In genomic region chr3:98449606-98450193, GRCh38 we compare ENCODE assay signal across 23 cellular contexts. TPM values are rescaled to one million over a fixed set of nuclear protein-coding genes. Genes with fewer than 3 reads are reported as not detected.
A peak's percentile ranks its signal among the peaks of the same experiment; 100 is the strongest.
DNase-seq lines count a peak whose midpoint lies in the region; ATAC-seq and TF ChIP-seq lines count a peak whose summit lies in the region.
"Had no signal": no experiment of that assay in that cellular context is flagged by ENCODE, and none has a peak within 500 bp of the region (broad histone marks: within the 10 kb centered on the region; RNA-seq: fewer than 3 reads in every experiment).

No MANE protein-coding gene starts in this region.

- H3K4me1 ChIP-seq in testis: no peaks in the 10 kb centered on the region
- H3K4me1 ChIP-seq: tibial nerve had no signal

- no peaks in the 10 kb centered on the region for H3K9me3 ChIP-seq in testis
- H3K9me3 ChIP-seq: tibial nerve had no signal

- DNase-seq in NB4 (ENCODE audit: low read depth) (peak; percentile 1), epithelial cell of prostate (ENCODE audit: low read depth, low spot score) (no peak), NCI-H1436 (lab: John Stamatoyannopoulos, UW) (no peak), dedifferentiated amniotic fluid mesenchymal stem cell (ENCODE audit: extremely low spot score) (no peak), testis (no peak)
- DNase-seq: activated gamma-delta T cell; CD4-positive, alpha-beta memory T cell; GDM1; glutamatergic neuron; HCEC 1CT; NCI-H1417 treated with DMSO at 0.1 percent for 48 hours; NCI-H510A treated with DMSO at 0.1 percent for 48 hours; nucleus accumbens; RPMI8226; small intestine; stimulated activated CD4-positive, alpha-beta T cell treated with anti-CD3 and anti-CD28 coated beads, Interleukin-2, amount 100 ng/mL, for 24 hours had no signal

- no peak for TF ChIP-seq CTCF in NB4 (IDR thresholded peaks at IDR 0.05; ENCODE audit: low read depth, low read length)
- TF ChIP-seq CTCF in testis (IDR thresholded peaks at IDR 0.05): no peak

- no peaks in the 10 kb centered on the region for H3K36me3 ChIP-seq in testis (ENCODE audit: low read depth, missing control alignments)
- H3K36me3 ChIP-seq: tibial nerve had no signal

- H3K27me3 ChIP-seq in testis: no peaks in the 10 kb centered on the region
- H3K27me3 ChIP-seq: tibial nerve had no signal

- no peak for TF ChIP-seq POLR2A in NB4 (IDR thresholded peaks at IDR 0.05; ENCODE audit: extremely low read depth, insufficient read length)
- TF ChIP-seq POLR2A in testis (IDR thresholded peaks at IDR 0.05): no peak

- ATAC-seq in GM18867 (IDR thresholded peaks at IDR 0.05; ENCODE audit: unreplicated experiment) (peak; percentile 36), HG02678 (IDR thresholded peaks at IDR 0.05; ENCODE audit: unreplicated experiment) (peak; percentile 44)
- ATAC-seq: SK-N-SH treated with all-trans-retinoic acid at 6 μM for 48 hours had no signal

- intact Hi-C loops in testis (cut with DNase I; ENCODE audit: low total_unique reads): no loop called here

- H3K4me3 ChIP-seq in NB4 (ENCODE audit: low read depth, low read length) (no peak overlapping the region), testis (no peak overlapping the region)
- H3K4me3 ChIP-seq: coronary artery, tibial nerve had no signal

- H3K27ac ChIP-seq in epithelial cell of prostate: peak overlapping the region; percentile 49
- H3K27ac ChIP-seq in testis: no peak overlapping the region
- H3K27ac ChIP-seq: coronary artery, tibial nerve had no signal

- WGBS in testis, 2 donors: 92 to 93% methylated on average over 7 of the region's 7 CpGs

RNA-seq across cellular contexts. Expression of gene OR5K1, which starts 13.3 kb away (rescaled TPM):
- not detected for total RNA-seq in testis
- not detected for polyA plus RNA-seq in testis (ENCODE audit: insufficient read depth, low read depth, low replicate concordance)
- total RNA-seq: CD4-positive, alpha-beta memory T cell; lung microvascular endothelial cell; pulmonary artery endothelial cell; tibial nerve had no signal
- polyA plus RNA-seq: CD4-positive, alpha-beta memory T cell; small intestine had no signal

RNA-seq across cellular contexts. Expression of gene OR5K2, which starts 47.8 kb away (rescaled TPM):
- not detected for total RNA-seq in testis
- not detected for polyA plus RNA-seq in testis (ENCODE audit: insufficient read depth, low read depth, low replicate concordance)
- total RNA-seq: CD4-positive, alpha-beta memory T cell; lung microvascular endothelial cell; pulmonary artery endothelial cell; tibial nerve had no signal
- polyA plus RNA-seq: CD4-positive, alpha-beta memory T cell; small intestine had no signal

RNA-seq across cellular contexts. Expression of gene OR5K3, which starts 59.2 kb away (rescaled TPM):
- total RNA-seq in testis: not detected
- not detected for polyA plus RNA-seq in testis (ENCODE audit: insufficient read depth, low read depth, low replicate concordance)
- total RNA-seq: CD4-positive, alpha-beta memory T cell; lung microvascular endothelial cell; pulmonary artery endothelial cell; tibial nerve had no signal
- polyA plus RNA-seq: CD4-positive, alpha-beta memory T cell; small intestine had no signal
